Comparison of ENCODE assay signal across 1 cellular context in genomic region chr15:90320062-90320884, GRCh38.
A peak's percentile ranks its signal among the peaks of the same experiment; 100 is the strongest.
TF ChIP-seq lines count a peak whose summit lies in the region.

No MANE protein-coding gene starts in this region.

TF ChIP-seq in H1, 55 proteins besides CTCF, POLR2A, EP300 and RAD21:
- peak; percentile 45; the same call in 1 of the 2 replicates for TF ChIP-seq BRCA1 (IDR thresholded peaks at IDR 0.05; ENCODE audit: low read depth, low read length)
- no peak for TF ChIP-seq CTBP2 (IDR thresholded peaks at IDR 0.05; ENCODE audit: borderline replicate concordance, insufficient read depth, insufficient read length, low read length)
- peak in 1 of 2 experiments; percentile 70; a peak in 1 of 4 replicates for TF ChIP-seq SIN3A (conservative IDR thresholded peaks at IDR 0.05 in 1 of 2, IDR thresholded peaks at IDR 0.05 in 1 of 2; ENCODE audit: low read depth in 1 of 2, low read length in 2 of 2)
- TF ChIP-seq TEAD4 (IDR thresholded peaks at IDR 0.05; ENCODE audit: low read depth, low read length), result peak; percentile 38; the same call in 1 of the 2 replicates
- no peak for TF ChIP-seq SUZ12 (IDR thresholded peaks at IDR 0.05; ENCODE audit: low read length)
- TF ChIP-seq TBP (IDR thresholded peaks at IDR 0.05; ENCODE audit: low read depth, low read length), result peak; percentile 45; the same call in 1 of the 2 replicates
- TF ChIP-seq HDAC2 (IDR thresholded peaks at IDR 0.05; ENCODE audit: borderline replicate concordance in 1 of 2, low read depth in 2 of 2, low read length in 2 of 2), result peak in 1 of 2 experiments; percentile 49; a peak in 1 of 4 replicates
- TF ChIP-seq NANOG (IDR thresholded peaks at IDR 0.05; ENCODE audit: insufficient read depth, low read depth, low read length, poor library complexity, severe bottlenecking), result no peak
- TF ChIP-seq POLR2AphosphoS5 (IDR thresholded peaks at IDR 0.05; ENCODE audit: low read depth, low read length), result no peak
- TF ChIP-seq JUND (IDR thresholded peaks at IDR 0.05; ENCODE audit: low read length), result peak; percentile 30; the same call in 1 of the 2 replicates
- no peak for TF ChIP-seq CREB1 (IDR thresholded peaks at IDR 0.05)
- TF ChIP-seq CBX5 (IDR thresholded peaks at IDR 0.05; ENCODE audit: low read depth, low read length), result no peak
- TF ChIP-seq USF2 (IDR thresholded peaks at IDR 0.05; ENCODE audit: low read length), result no peak
- 0 out of 2 replicates have a peak, but pooled peaks have one; percentile 14 for TF ChIP-seq TAF1 (IDR thresholded peaks at IDR 0.05; ENCODE audit: low read depth, low read length)
- no peak for TF ChIP-seq HDAC6 (IDR thresholded peaks at IDR 0.05; ENCODE audit: low read depth, low read length)
- TF ChIP-seq ATF3 (IDR thresholded peaks at IDR 0.05; ENCODE audit: insufficient read depth, low read depth, low read length), result no peak
